2 cellular contexts compared by ENCODE assay signal in the genomic region with DNA sequence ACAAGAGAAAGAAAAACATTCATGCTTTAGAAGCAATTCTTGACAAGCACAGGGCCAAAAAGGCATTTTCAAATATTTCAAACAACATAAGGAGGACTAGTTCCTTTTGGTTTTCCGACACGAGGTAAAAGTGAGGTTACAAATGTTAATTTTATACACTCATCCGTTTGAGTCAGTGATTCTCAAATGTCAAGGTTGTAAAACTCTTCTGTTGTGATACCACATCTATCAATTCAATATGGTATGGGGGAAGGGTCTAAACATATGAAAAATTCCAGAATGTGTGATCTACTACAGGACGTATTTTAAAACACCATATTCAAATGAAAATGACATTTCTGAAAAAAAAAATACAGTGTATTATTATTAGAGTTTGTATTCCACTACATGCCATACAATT.
A peak's percentile ranks its signal among the peaks of the same experiment; 100 is the strongest.
TF ChIP-seq lines count a peak whose summit lies in the region.

No MANE protein-coding gene starts in this region.

TF ChIP-seq in HCT116, 20 proteins besides CTCF, POLR2A, EP300 and RAD21:
- TF ChIP-seq CEBPB (IDR thresholded peaks at IDR 0.05; ENCODE audit: low read depth) (no peak), POLR2AphosphoS5 (IDR thresholded peaks at IDR 0.05; ENCODE audit: low read depth, low read length) (no peak), CBX3 (IDR thresholded peaks at IDR 0.05; ENCODE audit: low read depth) (no peak), TCF7L2 (IDR thresholded peaks at IDR 0.05; ENCODE audit: borderline replicate concordance, extremely low read depth, insufficient read depth, insufficient read length) (peak; percentile 60)

TF ChIP-seq in WTC11, 78 proteins besides CTCF, POLR2A, EP300 and RAD21:
- TF ChIP-seq NR1H2 (CRISPR knock-in tag; IDR thresholded peaks at IDR 0.05): no peak
- no peak for TF ChIP-seq SMAD3 (CRISPR knock-in tag; IDR thresholded peaks at IDR 0.05; ENCODE audit: borderline replicate concordance)
- TF ChIP-seq PRDM15 (CRISPR knock-in tag; IDR thresholded peaks at IDR 0.05): no peak
- no peak for TF ChIP-seq ZNF396 (CRISPR knock-in tag; IDR thresholded peaks at IDR 0.05; ENCODE audit: borderline replicate concordance)
